1 cellular context compared by ENCODE assay signal in the genomic region with DNA sequence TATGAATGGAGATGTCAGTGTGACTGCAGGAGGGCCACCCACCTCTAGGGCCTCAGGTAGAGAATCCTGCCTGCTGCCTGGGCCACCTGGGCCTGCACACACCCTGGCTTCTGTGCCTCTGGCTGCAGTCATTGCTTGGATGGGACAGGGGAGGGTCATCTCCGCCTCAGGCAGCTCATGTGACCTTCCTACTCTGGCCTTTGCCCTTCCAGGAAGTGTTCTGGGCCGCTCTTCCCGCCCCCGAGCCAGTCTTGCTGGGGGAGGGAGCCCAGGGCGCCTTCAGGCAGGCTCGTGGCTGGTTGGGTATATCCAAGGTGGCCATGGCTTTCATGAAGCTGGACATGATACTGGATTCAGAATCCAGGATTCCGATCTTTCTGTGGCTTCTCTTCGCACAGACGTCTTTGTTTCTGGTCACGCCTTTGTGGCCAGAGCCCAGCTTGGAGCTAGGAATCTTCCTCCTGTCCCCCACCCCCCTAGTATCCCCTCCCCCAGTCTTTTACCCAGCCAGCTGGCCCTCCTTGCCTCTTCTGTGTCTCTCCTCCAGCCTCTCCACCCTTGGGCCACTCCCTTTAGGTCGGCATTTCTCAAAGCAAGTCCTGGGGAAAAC.
TF ChIP-seq lines count a peak whose summit lies in the region.

No MANE protein-coding gene starts in this region.

TF ChIP-seq in WTC11, 78 proteins besides CTCF, POLR2A, EP300 and RAD21 (continued from another document):
- no peak for TF ChIP-seq JUN (CRISPR knock-in tag; IDR thresholded peaks at IDR 0.05)
